In the genomic region with DNA sequence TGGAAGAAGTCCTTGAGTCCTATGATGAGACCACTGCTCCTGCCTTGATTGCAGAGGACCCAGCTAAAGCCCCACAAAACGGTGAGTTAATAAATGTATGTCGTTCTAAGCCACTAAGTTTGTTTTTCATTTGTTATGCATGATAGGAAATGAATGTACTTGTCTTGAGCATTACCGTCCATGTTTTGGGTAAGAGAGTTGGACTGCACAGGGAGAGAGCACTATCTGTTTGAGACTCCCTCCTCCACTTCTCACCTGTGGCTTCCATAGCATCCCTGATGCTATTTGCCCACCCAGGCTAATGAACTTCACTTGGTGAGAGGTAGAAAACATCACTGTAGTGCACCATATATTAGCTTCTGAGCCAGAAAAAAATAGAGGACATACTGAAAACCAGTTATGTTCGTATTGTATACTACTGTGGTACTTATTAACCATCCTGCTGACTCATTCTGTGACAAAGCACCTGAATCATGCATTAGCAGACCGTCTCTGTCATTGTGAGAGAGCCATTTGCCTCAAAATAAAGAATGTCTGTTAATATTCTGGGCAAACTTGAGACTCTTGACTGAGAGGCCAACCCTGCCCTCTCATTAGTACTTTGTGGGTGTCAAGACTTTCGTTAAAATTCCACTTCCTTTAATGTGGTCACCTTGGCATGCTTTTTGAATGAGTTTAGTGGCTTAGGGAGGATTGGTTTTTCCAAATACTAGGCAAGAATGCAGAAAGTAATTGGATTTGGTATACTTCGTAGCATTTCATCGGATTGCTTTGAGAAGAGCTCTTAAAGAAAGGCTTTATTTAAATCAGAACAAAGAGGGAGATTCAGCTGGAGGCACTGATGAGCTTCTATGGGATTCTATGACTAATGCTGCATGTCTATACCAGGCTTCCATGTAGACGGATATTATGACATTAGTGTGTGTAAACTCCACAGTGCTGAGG, we compare ENCODE assay signal across 8 cellular contexts.
DNase-seq lines count a peak whose midpoint lies in the region; ATAC-seq, FAIRE-seq and TF ChIP-seq lines count a peak whose summit lies in the region.

No MANE protein-coding gene starts in this region.

- TF ChIP-seq CTCF in GM20000 (IDR thresholded peaks at IDR 0.05; ENCODE audit: extremely low read depth, missing control alignments) (no peak), epithelial cell of esophagus (IDR thresholded peaks at IDR 0.05; ENCODE audit: insufficient read depth, low read depth, low read length, missing control alignments) (no peak), D721Med (IDR thresholded peaks at IDR 0.05; ENCODE audit: insufficient read depth, missing control alignments) (no peak)

- ATAC-seq in HG03442 (IDR thresholded peaks at IDR 0.05; ENCODE audit: unreplicated experiment): peak; percentile 96

- H3K4me3 ChIP-seq in epithelial cell of esophagus (ENCODE audit: low read length): no peak overlapping the region

- no peak for FAIRE-seq in D721Med (lab: Jason Lieb, UNC)

- DNase-seq in GM03348 (ENCODE audit: low spot score) (peak; percentile 5), GM20000 (ENCODE audit: low spot score) (peak; percentile 36), epithelial cell of esophagus (ENCODE audit: low read depth) (peak; percentile 75), OCI-M2 (lab: John Stamatoyannopoulos, UW; ENCODE audit: unreplicated experiment) (no peak), D721Med (ENCODE audit: insufficient read length, low spot score) (no peak), NCI-H748 treated with DMSO at 0.1 percent for 48 hours (lab: John Stamatoyannopoulos, UW) (no peak), NK-92 (lab: John Stamatoyannopoulos, UW; ENCODE audit: unreplicated experiment) (no peak)

Comparison
In these comparisons a context has a peak if more than half of its experiments do, and no peak if none do; other contexts are left out.
1. DNase-seq: peak in GM03348 (single experiment), GM20000 (single experiment) and epithelial cell of esophagus (single experiment); none in OCI-M2 (single experiment), D721Med (single experiment), NCI-H748 treated with DMSO at 0.1 percent for 48 hours (single experiment) and NK-92 (single experiment).